Comparison of ENCODE assay signal across 24 cellular contexts in the genomic region with DNA sequence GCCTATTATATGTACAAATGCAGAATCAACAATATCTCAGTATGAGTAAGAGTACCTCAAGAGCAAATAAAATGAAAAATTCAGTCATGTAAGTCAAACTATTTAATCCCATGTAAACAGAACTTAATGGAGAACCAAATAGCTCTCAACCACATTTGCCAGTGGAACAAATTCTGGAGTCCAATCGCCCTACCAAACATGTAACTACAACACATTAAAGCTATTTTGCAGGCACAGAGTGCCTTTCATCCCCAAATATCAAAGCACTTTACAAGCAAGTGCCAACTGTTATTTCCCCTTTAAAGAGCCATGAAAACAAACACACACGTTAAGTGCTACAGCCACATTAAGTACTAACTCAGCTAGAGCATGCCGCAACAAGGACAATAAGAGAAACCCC. TPM values are rescaled to one million over a fixed set of nuclear protein-coding genes. Genes with fewer than 3 reads are reported as not detected.
"Had no signal": no experiment of that assay in that cellular context is flagged by ENCODE, and none has a peak within 500 bp of the region (broad histone marks: within the 10 kb centered on the region; RNA-seq: fewer than 3 reads in every experiment).

No MANE protein-coding gene starts in this region.

- DNase-seq: activated CD4-positive, alpha-beta T cell treated with anti-CD3 and anti-CD28 coated beads for 4 hours; activated CD4-positive, alpha-beta T cell treated with anti-CD3 and anti-CD28 coated beads, Interleukin-2, amount 50 U/mL, for 4 hours; activated CD8-positive, alpha-beta memory T cell treated with anti-CD3 and anti-CD28 coated beads, Interleukin-2, amount 10 ng/mL, durations not matched to agents 7 days and 5 days; activated CD8-positive, alpha-beta T cell treated with anti-CD3 and anti-CD28 coated beads, Interleukin-2, amount 10 ng/mL, durations not matched to agents 7 days and 5 days; activated effector memory CD4-positive, alpha-beta T cell treated with anti-CD3 and anti-CD28 coated beads, Interleukin-2, amount 50 U/mL, for 16 hours; activated naive CD4-positive, alpha-beta T cell treated with Interleukin-2 at 50 U/mL for 16 hours; activated naive CD8-positive, alpha-beta T cell treated with anti-CD3 and anti-CD28 coated beads, Interleukin-2, amount 50 U/mL, for 24 hours; activated T-cell treated with anti-CD3 and anti-CD28 coated beads, Interleukin-2, amount 50 U/mL, for 24 hours; amniotic stem cell; body of pancreas; cortex of kidney; MG63; MV-4-11; NCI-H1105 treated with DMSO at 0.1 percent for 48 hours; NCI-H146; NCI-H446; NCI-H526; PC-3; SHP77; SW 1271 had no signal

- H3K36me3 ChIP-seq: ascending aorta, MG63, SJSA1 had no signal

- FAIRE-seq: RCC 7860 had no signal

- H3K27ac ChIP-seq: ascending aorta, body of pancreas, SJSA1 had no signal

- H3K4me1 ChIP-seq: ascending aorta, body of pancreas, SJSA1 had no signal

- H3K27me3 ChIP-seq: ascending aorta, body of pancreas, MG63, SJSA1 had no signal

- H3K9me3 ChIP-seq: ascending aorta, body of pancreas, MG63, SJSA1 had no signal

- H3K4me3 ChIP-seq: ascending aorta, body of pancreas, MG63, SJSA1 had no signal

RNA-seq across cellular contexts. Expression of a gene that starts 51.3 kb away (rescaled TPM):
- total RNA-seq: activated CD8-positive, alpha-beta memory T cell treated with anti-CD3 and anti-CD28 coated beads, Interleukin-2, amount 10 ng/mL, durations not matched to agents 7 days and 5 days; activated CD8-positive, alpha-beta T cell treated with anti-CD3 and anti-CD28 coated beads, Interleukin-2, amount 10 ng/mL, durations not matched to agents 7 days and 5 days; activated naive CD4-positive, alpha-beta T cell treated with anti-CD3 and anti-CD28 coated beads, Interleukin-2, amount 50 U/mL, for 72 hours; PC-3; SJSA1 had no signal
